In genomic region chr6:43053545-43054205, GRCh38 we compare ENCODE assay signal across 1 cellular context.
A peak's percentile ranks its signal among the peaks of the same experiment; 100 is the strongest.
TF ChIP-seq lines count a peak whose summit lies in the region.

Gene CUL7 (minus strand): TSS chr6:43053851. CDS start chr6:43052788, 1,063 bp downstream.

TF ChIP-seq in HepG2, 621 proteins besides CTCF, POLR2A, EP300 and RAD21 (continued from another document and continues in another):
- peak; percentile 72 for TF ChIP-seq ZNF770 (CRISPR knock-in tag; IDR thresholded peaks at IDR 0.05)
- no peak for TF ChIP-seq FOXJ3 (CRISPR knock-in tag; IDR thresholded peaks at IDR 0.05; ENCODE audit: borderline replicate concordance)
- peak; percentile 91 for TF ChIP-seq PHF20 (CRISPR knock-in tag; IDR thresholded peaks at IDR 0.05)
- peak; percentile 88 for TF ChIP-seq GMEB1 (CRISPR knock-in tag; IDR thresholded peaks at IDR 0.05; ENCODE audit: borderline replicate concordance)
- TF ChIP-seq ATM (IDR thresholded peaks at IDR 0.05; ENCODE audit: borderline replicate concordance), result no peak
- TF ChIP-seq ZXDC (CRISPR knock-in tag; IDR thresholded peaks at IDR 0.05), result no peak; the same call in 1 of the 2 replicates
- no peak for TF ChIP-seq TFAP4 (IDR thresholded peaks at IDR 0.05; ENCODE audit: borderline replicate concordance, low read depth)
- peak; percentile 88; the same call in 1 of the 2 replicates for TF ChIP-seq HNF1B (CRISPR knock-in tag; IDR thresholded peaks at IDR 0.05)
- TF ChIP-seq DZIP1 (CRISPR knock-in tag; IDR thresholded peaks at IDR 0.05), result peak; percentile 70; the same call in 1 of the 2 replicates
- TF ChIP-seq CERS6 (CRISPR knock-in tag; IDR thresholded peaks at IDR 0.05), result no peak
- peak; percentile 83 for TF ChIP-seq TEAD3 (CRISPR knock-in tag; optimal IDR thresholded peaks at IDR 0.05; ENCODE audit: borderline replicate concordance)
- TF ChIP-seq ZNF781 (CRISPR knock-in tag; IDR thresholded peaks at IDR 0.05; ENCODE audit: borderline replicate concordance, not compliant biosample characterization), result peak; percentile 82
- peak; percentile 84; the same call in 1 of the 2 replicates for TF ChIP-seq CBX5 (CRISPR knock-in tag; IDR thresholded peaks at IDR 0.05; ENCODE audit: borderline replicate concordance)
- TF ChIP-seq ZNF674 (CRISPR knock-in tag; IDR thresholded peaks at IDR 0.05; ENCODE audit: low read depth), result peak; percentile 44; the same call in 1 of the 2 replicates
- no peak for TF ChIP-seq ZNF136 (CRISPR knock-in tag; IDR thresholded peaks at IDR 0.05; ENCODE audit: low read depth)
- peak; percentile 90 for TF ChIP-seq TAF15 (IDR thresholded peaks at IDR 0.05; ENCODE audit: low read depth, low read length, poor library complexity, severe bottlenecking)
- peak; percentile 97 for TF ChIP-seq ZNF280B (CRISPR knock-in tag; IDR thresholded peaks at IDR 0.05; ENCODE audit: borderline replicate concordance)
- TF ChIP-seq TIGD3 (CRISPR knock-in tag; IDR thresholded peaks at IDR 0.05; ENCODE audit: borderline replicate concordance), result no peak
- TF ChIP-seq ZBTB7A (CRISPR knock-in tag; IDR thresholded peaks at IDR 0.05), result no peak; the same call in 1 of the 2 replicates
- TF ChIP-seq ZNF367 (CRISPR knock-in tag; IDR thresholded peaks at IDR 0.05; ENCODE audit: borderline replicate concordance), result no peak
- no peak for TF ChIP-seq MBNL3 (CRISPR knock-in tag; conservative IDR thresholded peaks at IDR 0.05)
- TF ChIP-seq YEATS2 (CRISPR knock-in tag; IDR thresholded peaks at IDR 0.05; ENCODE audit: borderline replicate concordance), result peak; percentile 98
- peak; percentile 97 for TF ChIP-seq HDAC1 (CRISPR knock-in tag; IDR thresholded peaks at IDR 0.05)
- TF ChIP-seq NFYC (CRISPR knock-in tag; IDR thresholded peaks at IDR 0.05), result peak; percentile 65
- no peak for TF ChIP-seq ZNF589 (CRISPR knock-in tag; conservative IDR thresholded peaks at IDR 0.05)
- no peak for TF ChIP-seq ZBTB10 (CRISPR knock-in tag; IDR thresholded peaks at IDR 0.05; ENCODE audit: borderline replicate concordance)
- peak; percentile 99 for TF ChIP-seq TAF1 (CRISPR knock-in tag; IDR thresholded peaks at IDR 0.05)
- TF ChIP-seq SALL2 (CRISPR knock-in tag; IDR thresholded peaks at IDR 0.05), result peak; percentile 98
- peak; percentile 97 for TF ChIP-seq KAT8 (CRISPR knock-in tag; IDR thresholded peaks at IDR 0.05)
- no peak for TF ChIP-seq TBP (CRISPR knock-in tag; IDR thresholded peaks at IDR 0.05)
- TF ChIP-seq ZNF512B (CRISPR knock-in tag; IDR thresholded peaks at IDR 0.05; ENCODE audit: borderline replicate concordance), result peak; percentile 17; the same call in 1 of the 2 replicates
